ENCODE assay signal across 3 cellular contexts in the genomic region with DNA sequence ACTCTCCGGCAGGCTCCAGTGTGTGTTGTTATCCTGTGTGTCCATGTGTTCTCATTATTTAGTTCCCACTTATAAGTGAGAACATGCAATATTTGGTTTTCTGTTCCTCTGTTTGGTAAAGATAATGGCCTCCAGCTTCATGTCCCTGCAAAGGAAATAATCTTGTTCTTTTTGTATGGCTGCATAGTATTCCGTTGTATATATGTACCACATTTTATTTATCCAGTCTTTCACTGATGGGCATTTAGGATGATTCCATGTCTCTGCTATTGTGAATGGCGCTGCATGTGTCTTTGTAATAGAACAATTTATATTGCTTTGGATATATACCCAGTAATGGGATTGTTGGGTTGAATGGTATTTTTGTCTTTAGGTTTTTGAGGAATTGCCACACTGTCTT.
"Had no signal": no experiment of that assay in that cellular context is flagged by ENCODE, and none has a peak within 500 bp of the region (broad histone marks: within the 10 kb centered on the region; RNA-seq: fewer than 3 reads in every experiment).

No MANE protein-coding gene starts in this region.

- H3K4me3 ChIP-seq: GM12878 had no signal

- DNase-seq: GDM1, GF-D8 had no signal

- ATAC-seq: GM12878 had no signal
